Comparison of ENCODE assay signal across 8 cellular contexts in genomic region chr11:8604078-8604723, GRCh38. TPM values are rescaled to one million over a fixed set of nuclear protein-coding genes. Genes with fewer than 3 reads are reported as not detected.
A peak's percentile ranks its signal among the peaks of the same experiment; 100 is the strongest.
DNase-seq lines count a peak whose midpoint lies in the region; ATAC-seq and TF ChIP-seq lines count a peak whose summit lies in the region.

No MANE protein-coding gene starts in this region.

- WGBS in right lobe of liver (ENCODE audit: insufficient coverage, low coverage, low lambda C conversion rate, missing lambda C conversion rate): 24% methylated on average over 8 of the region's 9 CpGs

- no peak for TF ChIP-seq POLR2A in right lobe of liver (IDR thresholded peaks at IDR 0.05)

- intact Hi-C loops in right lobe of liver (cut with DNase I): no loop called here

- no peaks in the 10 kb centered on the region for H3K27me3 ChIP-seq in right lobe of liver
- H3K27me3 ChIP-seq in stomach smooth muscle (ENCODE audit: control insufficient read depth in 1 of 2, insufficient read depth in 2 of 2, low read length in 2 of 2): no peaks in the 10 kb centered on the region

- H3K9me3 ChIP-seq in right lobe of liver (no peaks in the 10 kb centered on the region), stomach smooth muscle (ENCODE audit: control insufficient read depth in 2 of 2, low read length in 2 of 2) (no peaks in the 10 kb centered on the region)

- peak; percentile 33 to 62 (median 56) for TF ChIP-seq CTCF in right lobe of liver (IDR thresholded peaks at IDR 0.05)

- peak; percentile 69 for DNase-seq in DMS 273 (lab: John Stamatoyannopoulos, UW; ENCODE audit: unreplicated experiment)
- DNase-seq in RKO (ENCODE audit: low spot score): peak; percentile 99
- peak; percentile 83 for DNase-seq in brain pericyte (ENCODE audit: low read depth, low spot score)
- no peak for DNase-seq in right lobe of liver
- no peak for DNase-seq in medulla oblongata (ENCODE audit: extremely low spot score)

- ATAC-seq in GM19351 (IDR thresholded peaks at IDR 0.05; ENCODE audit: unreplicated experiment) (peak; percentile 92), HG03439 (IDR thresholded peaks at IDR 0.05; ENCODE audit: unreplicated experiment) (peak; percentile 75), right lobe of liver (peak; percentile 73 to 83 (median 78))

- no peaks in the 10 kb centered on the region for H3K4me1 ChIP-seq in right lobe of liver
- H3K4me1 ChIP-seq in stomach smooth muscle (ENCODE audit: control insufficient read depth, insufficient read depth, low read length): peaks cover 8% of the 10 kb centered on the region

- no peaks in the 10 kb centered on the region for H3K36me3 ChIP-seq in right lobe of liver
- H3K36me3 ChIP-seq in stomach smooth muscle (ENCODE audit: control insufficient read depth in 2 of 2, insufficient read depth in 2 of 2, low read length in 2 of 2): no peaks in the 10 kb centered on the region

- H3K4me3 ChIP-seq in right lobe of liver (no peak overlapping the region), stomach smooth muscle (ENCODE audit: low read length in 2 of 2) (no peak overlapping the region)

- no peak overlapping the region for H3K9ac ChIP-seq in stomach smooth muscle (ENCODE audit: low read length in 2 of 2)

- no peak overlapping the region for H3K27ac ChIP-seq in right lobe of liver
- H3K27ac ChIP-seq in stomach smooth muscle (ENCODE audit: low read length): peak overlapping the region; percentile 49

RNA-seq across cellular contexts. Expression of gene STK33, which starts 10.2 kb away (rescaled TPM):
- 1 to 10 TPM in 1 of 6 experiments, under 1 TPM in 3, not detected in 2; 0.12 to 1.1 (median 0.42) TPM for total RNA-seq in right lobe of liver

Comparison
In these comparisons a context has a peak if more than half of its experiments do, and no peak if none do; other contexts are left out.
1. DNase-seq: peak in DMS 273 (single experiment), RKO (single experiment) and brain pericyte (single experiment); none in right lobe of liver (0 of 3) and medulla oblongata (single experiment).
2. Peak in every context shown above with its lines, with median percentiles within 50 percentile points of each other: ATAC-seq.